Comparison of ENCODE assay signal across 14 cellular contexts in genomic region chr12:84397279-84397678, GRCh38.
DNase-seq lines count a peak whose midpoint lies in the region; ATAC-seq, FAIRE-seq and TF ChIP-seq lines count a peak whose summit lies in the region.
"Had no signal": no experiment of that assay in that cellular context is flagged by ENCODE, and none has a peak within 500 bp of the region (broad histone marks: within the 10 kb centered on the region; RNA-seq: fewer than 3 reads in every experiment).

No MANE protein-coding gene starts in this region.

- no peaks in the 10 kb centered on the region for H3K4me1 Mint-ChIP-seq in activated naive CD4-positive, alpha-beta T cell treated with anti-CD3 and anti-CD28 coated beads, Interleukin-2, amount 10 ng/mL, durations not matched to agents 7 days and 5 days
- H3K4me1 Mint-ChIP-seq in activated T-helper 2 cell treated with anti-CD3 and anti-CD28 coated beads, Interferon-gamma antibody, Interleukin-2, Interleukin-4, amounts not matched to agents 10 μg/mL and 5 μg/mL and 100 μg/mL, durations not matched to agents 14 hours and 24 hours and 36 hours (ENCODE audit: low read depth): no peaks in the 10 kb centered on the region

- no peaks in the 10 kb centered on the region for H3K4me1 ChIP-seq in A673 (ENCODE audit: insufficient read depth, low read length, poor library complexity, severe bottlenecking)
- H3K4me1 ChIP-seq in foreskin keratinocyte: no peaks in the 10 kb centered on the region
- H3K4me1 ChIP-seq: testis had no signal

- H3K36me3 Mint-ChIP-seq in activated naive CD4-positive, alpha-beta T cell treated with anti-CD3 and anti-CD28 coated beads, Interleukin-2, amount 10 ng/mL, durations not matched to agents 7 days and 5 days: no peaks in the 10 kb centered on the region
- no peaks in the 10 kb centered on the region for H3K36me3 Mint-ChIP-seq in activated T-helper 2 cell treated with anti-CD3 and anti-CD28 coated beads, Interferon-gamma antibody, Interleukin-2, Interleukin-4, amounts not matched to agents 10 μg/mL and 5 μg/mL and 100 μg/mL, durations not matched to agents 14 hours and 24 hours and 36 hours (ENCODE audit: low read depth)

- intact Hi-C loops in A673 (cut with micrococcal nuclease; ENCODE audit: unreplicated experiment): loop anchor here (5.0 kb wide), 1 partner anchor 570 kb away; no protein-coding TSS in a partner anchor
- intact Hi-C loops in activated T-helper 2 cell treated with anti-CD3 and anti-CD28 coated beads, Interferon-gamma antibody, Interleukin-2, Interleukin-4, amounts not matched to agents 10 μg/mL and 5 μg/mL and 100 μg/mL, durations not matched to agents 14 hours and 24 hours and 36 hours (cut with micrococcal nuclease): no loop called here

- CTCF ChIA-PET in A673 (lab: Charles Lee) (no interaction called here), RWPE1 (lab: Yijun Ruan, JAX) (interaction anchor here (0.6 to 0.7 kb wide), 4 partner anchors 276 to 721 kb away, joined by 3 to 4 read pairs (median 3); no protein-coding TSS in a partner anchor)
- CTCF ChIA-PET in activated naive CD4-positive, alpha-beta T cell treated with anti-CD3 and anti-CD28 coated beads, Interleukin-2, amount 10 ng/mL, durations not matched to agents 7 days and 5 days (lab: Charles Lee): interaction anchor here (0.9 kb wide), 1 partner anchor 1712 kb away, joined by 3 read pairs; no protein-coding TSS in a partner anchor

- BruUV-seq in A673 (replicated peaks; lab: Mats Ljungman, UMichigan): no TSS peak

- peak; percentile 11 for DNase-seq in A673 (ENCODE audit: low spot score)
- DNase-seq in RWPE1 (ENCODE audit: low spot score): peak; percentile 4
- peak in 1 of 2 donors; percentile 2 for DNase-seq in foreskin keratinocyte
- no peak for DNase-seq in activated naive CD4-positive, alpha-beta T cell treated with anti-CD3 and anti-CD28 coated beads, Interleukin-2, amount 10 ng/mL, durations not matched to agents 7 days and 5 days
- no peak for DNase-seq in activated T-helper 2 cell treated with anti-CD3 and anti-CD28 coated beads, Interferon-gamma antibody, Interleukin-2, Interleukin-4, amounts not matched to agents 10 μg/mL and 5 μg/mL and 100 μg/mL, durations not matched to agents 14 hours and 24 hours and 36 hours (ENCODE audit: low spot score)
- DNase-seq: activated CD4-positive, alpha-beta T cell treated with anti-CD3 and anti-CD28 coated beads for 1 hour; activated gamma-delta T cell treated with Interleukin-2 at 50 U/mL for 16 hours; DND-41; testis had no signal

- peak; percentile 77 for FAIRE-seq in G401.6 (lab: Jason Lieb, UNC)

- no peaks in the 10 kb centered on the region for H3K36me3 ChIP-seq in A673 (ENCODE audit: insufficient read depth, low read length, poor library complexity, severe bottlenecking)

- TF ChIP-seq CTCF in A673 (conservative IDR thresholded peaks at IDR 0.05; ENCODE audit: low read depth, low read length) (peak; percentile 51; the same call in 1 of the 2 replicates), RWPE1 (conservative IDR thresholded peaks at IDR 0.05; ENCODE audit: low read depth) (peak; percentile 35), foreskin keratinocyte (conservative IDR thresholded peaks at IDR 0.05) (peak; percentile 61)

- H3K27me3 Mint-ChIP-seq in activated naive CD4-positive, alpha-beta T cell treated with anti-CD3 and anti-CD28 coated beads, Interleukin-2, amount 10 ng/mL, durations not matched to agents 7 days and 5 days: no peaks in the 10 kb centered on the region
- no peaks in the 10 kb centered on the region for H3K27me3 Mint-ChIP-seq in activated T-helper 2 cell treated with anti-CD3 and anti-CD28 coated beads, Interferon-gamma antibody, Interleukin-2, Interleukin-4, amounts not matched to agents 10 μg/mL and 5 μg/mL and 100 μg/mL, durations not matched to agents 14 hours and 24 hours and 36 hours (ENCODE audit: low read depth)

- H3K9me3 Mint-ChIP-seq in activated naive CD4-positive, alpha-beta T cell treated with anti-CD3 and anti-CD28 coated beads, Interleukin-2, amount 10 ng/mL, durations not matched to agents 7 days and 5 days: no peaks in the 10 kb centered on the region
- no peaks in the 10 kb centered on the region for H3K9me3 Mint-ChIP-seq in activated T-helper 2 cell treated with anti-CD3 and anti-CD28 coated beads, Interferon-gamma antibody, Interleukin-2, Interleukin-4, amounts not matched to agents 10 μg/mL and 5 μg/mL and 100 μg/mL, durations not matched to agents 14 hours and 24 hours and 36 hours

- ATAC-seq in foreskin keratinocyte: no peak
- no peak for ATAC-seq in GM21381 (IDR thresholded peaks at IDR 0.05; ENCODE audit: unreplicated experiment)
- ATAC-seq in GM21528 (IDR thresholded peaks at IDR 0.05; ENCODE audit: low FRiP score, unreplicated experiment): no peak
- ATAC-seq: Panc1 had no signal

- no peaks in the 10 kb centered on the region for H3K9me3 ChIP-seq in A673 (ENCODE audit: low read depth, low read length, poor library complexity, severe bottlenecking)
- H3K9me3 ChIP-seq: testis had no signal

- H3K27ac Mint-ChIP-seq in activated naive CD4-positive, alpha-beta T cell treated with anti-CD3 and anti-CD28 coated beads, Interleukin-2, amount 10 ng/mL, durations not matched to agents 7 days and 5 days: no peak overlapping the region
- no peak overlapping the region for H3K27ac Mint-ChIP-seq in activated T-helper 2 cell treated with anti-CD3 and anti-CD28 coated beads, Interferon-gamma antibody, Interleukin-2, Interleukin-4, amounts not matched to agents 10 μg/mL and 5 μg/mL and 100 μg/mL, durations not matched to agents 14 hours and 24 hours and 36 hours

- H3K4me3 Mint-ChIP-seq in activated naive CD4-positive, alpha-beta T cell treated with anti-CD3 and anti-CD28 coated beads, Interleukin-2, amount 10 ng/mL, durations not matched to agents 7 days and 5 days: no peak overlapping the region
- no peak overlapping the region for H3K4me3 Mint-ChIP-seq in activated T-helper 2 cell treated with anti-CD3 and anti-CD28 coated beads, Interferon-gamma antibody, Interleukin-2, Interleukin-4, amounts not matched to agents 10 μg/mL and 5 μg/mL and 100 μg/mL, durations not matched to agents 14 hours and 24 hours and 36 hours (ENCODE audit: low read depth)

- POLR2A ChIA-PET in A673 (lab: Charles Lee; ENCODE audit: low non-redundant PET) (no interaction called here), RWPE1 (lab: Yijun Ruan, JAX; ENCODE audit: low non-redundant PET) (no interaction called here)

- H3K27me3 ChIP-seq in A673 (replicated peaks; ENCODE audit: insufficient read depth, low read depth, low read length, poor library complexity) (no peaks in the 10 kb centered on the region), foreskin keratinocyte (no peaks in the 10 kb centered on the region)
- H3K27me3 ChIP-seq: testis had no signal

- H3K27ac ChIP-seq in A673 (ENCODE audit: low read depth, low read length, poor library complexity, severe bottlenecking): no peak overlapping the region
- no peak overlapping the region for H3K27ac ChIP-seq in RWPE1
- H3K27ac ChIP-seq in foreskin keratinocyte: no peak overlapping the region
- H3K27ac ChIP-seq: KMS-11, testis had no signal

- no peak overlapping the region for H3K4me3 ChIP-seq in A673 (ENCODE audit: low read depth, low read length, poor library complexity, severe bottlenecking)
- H3K4me3 ChIP-seq: testis had no signal

Comparison
In these comparisons a context has a peak if more than half of its experiments do, and no peak if none do; other contexts are left out.
1. DNase-seq: peak in A673 (single experiment) and RWPE1 (single experiment); none in activated naive CD4-positive, alpha-beta T cell treated with anti-CD3 and anti-CD28 coated beads, Interleukin-2, amount 10 ng/mL, durations not matched to agents 7 days and 5 days (single experiment) and activated T-helper 2 cell treated with anti-CD3 and anti-CD28 coated beads, Interferon-gamma antibody, Interleukin-2, Interleukin-4, amounts not matched to agents 10 μg/mL and 5 μg/mL and 100 μg/mL, durations not matched to agents 14 hours and 24 hours and 36 hours (single experiment).
2. Peak in every context shown above with its lines, with median percentiles within 50 percentile points of each other: CTCF ChIP-seq.